11 cellular contexts compared by ENCODE assay signal in genomic region chr10:103543617-103544525, GRCh38. TPM values are rescaled to one million over a fixed set of nuclear protein-coding genes. Genes with fewer than 3 reads are reported as not detected.
A peak's percentile ranks its signal among the peaks of the same experiment; 100 is the strongest.
DNase-seq lines count a peak whose midpoint lies in the region; ATAC-seq and TF ChIP-seq lines count a peak whose summit lies in the region.
"Had no signal": no experiment of that assay in that cellular context is flagged by ENCODE, and none has a peak within 500 bp of the region (broad histone marks: within the 10 kb centered on the region; RNA-seq: fewer than 3 reads in every experiment).

No MANE protein-coding gene starts in this region.

- WGBS in sigmoid colon, 2 donors: 91 to 94% methylated on average over 9 of the region's 9 CpGs

- H3K27me3 ChIP-seq in neural cell (ENCODE audit: insufficient read depth, low read depth, low read length): no peaks in the 10 kb centered on the region
- H3K27me3 ChIP-seq in sigmoid colon: peaks cover 0 to 8% (median 0%) of the 10 kb centered on the region in 3 donors
- H3K27me3 ChIP-seq in foreskin keratinocyte: peaks cover 14% of the 10 kb centered on the region
- H3K27me3 ChIP-seq: gastroesophageal sphincter had no signal

- in situ Hi-C loops in GM13977 (cut with MboI; ENCODE audit: low pct_unique_long_range_greater_than_20kb, low sequenced_read_pairs, unreplicated experiment): no loop called here

- peaks cover 14 to 20% (median 16%) of the 10 kb centered on the region in 3 donors for H3K27me3 Mint-ChIP-seq in CD14-positive monocyte (ENCODE audit: low read depth in 3 of 3)
- H3K27me3 Mint-ChIP-seq in activated T-helper 17 cell treated with anti-CD3 and anti-CD28 coated beads, Interleukin-2, amount 50 U/mL, for 72 hours: peaks cover 16% of the 10 kb centered on the region

- H3K9me3 ChIP-seq in neural cell (ENCODE audit: low read length) (no peaks in the 10 kb centered on the region), sigmoid colon (no peaks in the 10 kb centered on the region)
- H3K9me3 ChIP-seq: gastroesophageal sphincter had no signal

- H3K36me3 Mint-ChIP-seq in CD14-positive monocyte: no peaks in the 10 kb centered on the region
- H3K36me3 Mint-ChIP-seq in activated T-helper 17 cell treated with anti-CD3 and anti-CD28 coated beads, Interleukin-2, amount 50 U/mL, for 72 hours (ENCODE audit: low read depth): no peaks in the 10 kb centered on the region

- peak overlapping the region; percentile 74 to 86 for H3K4me3 Mint-ChIP-seq in CD14-positive monocyte
- peak overlapping the region; percentile 69 for H3K4me3 Mint-ChIP-seq in activated T-helper 17 cell treated with anti-CD3 and anti-CD28 coated beads, Interleukin-2, amount 50 U/mL, for 72 hours

- no peak for TF ChIP-seq POLR2A in sigmoid colon (IDR thresholded peaks at IDR 0.05)

- no peak for TF ChIP-seq CTCF in CD14-positive monocyte (IDR thresholded peaks at IDR 0.05)
- TF ChIP-seq CTCF in GM13977 (IDR thresholded peaks at IDR 0.05; ENCODE audit: extremely low read depth, insufficient read depth, missing control alignments): no peak
- no peak for TF ChIP-seq CTCF in neural cell (IDR thresholded peaks at IDR 0.05; ENCODE audit: poor library complexity, severe bottlenecking)
- TF ChIP-seq CTCF in sigmoid colon (IDR thresholded peaks at IDR 0.05): no peak
- no peak for TF ChIP-seq CTCF in foreskin keratinocyte (conservative IDR thresholded peaks at IDR 0.05)

- H3K9me2 ChIP-seq in neural cell (ENCODE audit: insufficient read depth, low read length): no peaks in the 10 kb centered on the region

- H3K79me2 ChIP-seq in neural cell (replicated peaks; ENCODE audit: insufficient read depth, low read length): no peaks in the 10 kb centered on the region

- ATAC-seq in activated T-helper 17 cell treated with anti-CD3 and anti-CD28 coated beads, Interleukin-2, amount 50 U/mL, for 72 hours (replicated peaks): no peak
- no peak for ATAC-seq in foreskin keratinocyte

- no peak for TF ChIP-seq EP300 in neural cell (conservative IDR thresholded peaks at IDR 0.05; ENCODE audit: poor library complexity, severe bottlenecking)
- no peak for TF ChIP-seq EP300 in sigmoid colon (IDR thresholded peaks at IDR 0.05)

- H3K27ac ChIP-seq in neural cell (ENCODE audit: low read length) (no peak overlapping the region), sigmoid colon (no peak overlapping the region), foreskin keratinocyte (no peak overlapping the region)

- peak overlapping the region; percentile 54 for H3K9ac ChIP-seq in neural cell (ENCODE audit: low read length)

- H3K4me2 ChIP-seq in neural cell (ENCODE audit: low read length): no peak overlapping the region

- no peak for DNase-seq in CD14-positive monocyte (ENCODE audit: low spot score)
- DNase-seq in GM13977 (ENCODE audit: low spot score): peak; percentile 7
- no peak for DNase-seq in stimulated activated CD4-positive, alpha-beta T cell treated with anti-CD3 and anti-CD28 coated beads, Interleukin-4, amount 100 ng/mL, for 4 hours
- no peak for DNase-seq in sigmoid colon
- DNase-seq in NCI-H446 treated with DMSO at 0.1 percent for 48 hours (lab: John Stamatoyannopoulos, UW): no peak
- DNase-seq in foreskin keratinocyte: no peak
- DNase-seq: effector CD4-positive, alpha-beta T cell; NCI-H2107 had no signal

- peaks cover 18% of the 10 kb centered on the region for H3K4me1 Mint-ChIP-seq in CD14-positive monocyte
- peaks cover 9% of the 10 kb centered on the region for H3K4me1 Mint-ChIP-seq in activated T-helper 17 cell treated with anti-CD3 and anti-CD28 coated beads, Interleukin-2, amount 50 U/mL, for 72 hours

- TF ChIP-seq RAD21 in neural cell (conservative IDR thresholded peaks at IDR 0.05): no peak

- H4K20me1 ChIP-seq in neural cell (ENCODE audit: insufficient read depth): no peaks in the 10 kb centered on the region

- peaks cover 0 to 15% (median 12%) of the 10 kb centered on the region in 4 donors for H3K4me1 ChIP-seq in sigmoid colon
- no peaks in the 10 kb centered on the region for H3K4me1 ChIP-seq in foreskin keratinocyte

- H3F3A ChIP-seq in neural cell (ENCODE audit: insufficient read depth, low read length, poor library complexity, severe bottlenecking): no peaks in the 10 kb centered on the region

- H3K4me3 ChIP-seq in neural cell (ENCODE audit: low read length) (peak overlapping the region; percentile 56), sigmoid colon (no peak overlapping the region)

- H3K36me3 ChIP-seq in neural cell (ENCODE audit: insufficient read depth, low read length) (no peaks in the 10 kb centered on the region), sigmoid colon (no peaks in the 10 kb centered on the region)
- H3K36me3 ChIP-seq: gastroesophageal sphincter had no signal

- no peak overlapping the region for H2AFZ ChIP-seq in neural cell (ENCODE audit: low read depth, low read length)

- peak overlapping the region in 1 of 7 donors; percentile 42 for H3K27ac Mint-ChIP-seq in CD14-positive monocyte
- H3K27ac Mint-ChIP-seq in activated T-helper 17 cell treated with anti-CD3 and anti-CD28 coated beads, Interleukin-2, amount 50 U/mL, for 72 hours: peak overlapping the region; percentile 71

- no peaks in the 10 kb centered on the region for H3K9me3 Mint-ChIP-seq in CD14-positive monocyte
- H3K9me3 Mint-ChIP-seq in activated T-helper 17 cell treated with anti-CD3 and anti-CD28 coated beads, Interleukin-2, amount 50 U/mL, for 72 hours: no peaks in the 10 kb centered on the region

- intact Hi-C loops in CD14-positive monocyte (cut with micrococcal nuclease) (no loop called here), sigmoid colon (cut with DNase I) (no loop called here)

TF ChIP-seq in neural cell, 6 proteins besides CTCF, POLR2A, EP300 and RAD21:
- TF ChIP-seq REST (IDR thresholded peaks at IDR 0.05; ENCODE audit: borderline replicate concordance) (no peak), POLR2AphosphoS5 (IDR thresholded peaks at IDR 0.05) (no peak), EZH2 (IDR thresholded peaks at IDR 0.05; ENCODE audit: borderline replicate concordance, insufficient read depth, low read length, poor library complexity, severe bottlenecking) (no peak), MXI1 (conservative IDR thresholded peaks at IDR 0.05; ENCODE audit: poor library complexity, severe bottlenecking) (no peak), SMC3 (conservative IDR thresholded peaks at IDR 0.05; ENCODE audit: poor library complexity) (no peak), TAF1 (IDR thresholded peaks at IDR 0.05; ENCODE audit: low read depth) (no peak)

RNA-seq across cellular contexts. Expression of gene NEURL1, which starts 50.4 kb away (rescaled TPM):
- 1 to 10 TPM; 3.0 to 3.3 TPM for polyA plus RNA-seq in CD14-positive monocyte
- total RNA-seq in activated T-helper 17 cell treated with anti-CD3 and anti-CD28 coated beads, Interleukin-2, amount 50 U/mL, for 72 hours: 1 to 10 TPM; 2.1 to 3.7 TPM
- 12.3 and 15.7 TPM in 2 replicates for polyA plus RNA-seq in neural cell
- 28.7 and 29.5 TPM in 2 replicates for polyA minus RNA-seq in neural cell
- total RNA-seq in sigmoid colon: under 1 TPM in 3 of 4 donors, not detected in 1; 0.41 to 0.71 (median 0.55) TPM
- polyA plus RNA-seq in sigmoid colon: 10 to 100 TPM; 29.9 to 54.1 (median 31.8) TPM
- 0.18 and 0.24 TPM in 2 replicates for total RNA-seq in foreskin keratinocyte
- 0.32 and 0.40 TPM in 2 replicates for polyA plus RNA-seq in foreskin keratinocyte
